ENCODE assay signal across 11 cellular contexts in the genomic region with DNA sequence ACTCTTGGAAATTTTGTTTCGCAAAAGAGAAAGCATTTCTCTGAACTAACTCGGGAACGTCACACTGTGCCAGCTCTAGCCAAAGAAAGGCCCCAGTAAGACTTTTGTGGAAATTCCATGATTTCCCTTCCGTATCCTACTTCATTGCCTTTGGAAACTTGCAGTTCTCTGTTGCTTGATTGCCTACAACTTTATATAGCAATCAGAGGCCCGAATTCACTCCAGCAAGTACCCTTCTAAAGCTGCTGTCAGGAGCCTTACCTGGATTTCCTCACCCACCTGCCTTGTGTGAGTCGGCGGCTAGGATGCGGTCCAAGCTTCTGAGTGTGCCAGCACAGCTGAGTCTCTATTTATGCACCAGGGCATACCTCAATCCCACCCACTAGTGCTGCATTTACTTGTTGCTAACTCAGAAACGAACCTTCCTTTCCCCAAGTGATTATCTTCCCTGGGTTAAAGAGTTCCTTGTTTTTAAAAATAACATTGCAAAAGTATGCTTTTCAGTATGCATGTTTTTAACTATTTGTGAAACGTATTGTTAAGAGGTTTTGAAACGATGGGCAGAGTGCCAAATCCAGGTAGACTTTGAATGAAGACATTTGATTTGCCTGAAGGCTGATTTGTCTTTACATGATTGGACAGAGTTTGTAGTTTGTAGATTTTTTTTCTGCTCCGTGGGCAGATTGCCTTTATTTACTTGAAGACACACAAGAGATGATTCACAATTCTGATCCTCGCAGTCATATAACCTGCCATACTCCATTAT. TPM values are rescaled to one million over a fixed set of nuclear protein-coding genes. Genes with fewer than 3 reads are reported as not detected.
A peak's percentile ranks its signal among the peaks of the same experiment; 100 is the strongest.
DNase-seq lines count a peak whose midpoint lies in the region; ATAC-seq, FAIRE-seq and TF ChIP-seq lines count a peak whose summit lies in the region.
"Had no signal": no experiment of that assay in that cellular context is flagged by ENCODE, and none has a peak within 500 bp of the region (broad histone marks: within the 10 kb centered on the region; RNA-seq: fewer than 3 reads in every experiment).

TSS of gene AGR2 (minus strand) at position 326 of the 766 bp plus-strand sequence. CDS start 3,203 bp downstream, outside the sequence.

- H3K27ac ChIP-seq in PC-9 (peak within 1 kb of the TSS; percentile 67), hepatocyte (peak within 1 kb of the TSS; percentile 92), small intestine (ENCODE audit: low read depth in 1 of 2, low read length in 1 of 2) (peak within 1 kb of the TSS; percentile 58 to 82)

- TF ChIP-seq CTCF in PC-9 (conservative IDR thresholded peaks at IDR 0.05) (no peak), hepatocyte (IDR thresholded peaks at IDR 0.05; ENCODE audit: poor library complexity) (no peak)

- POLR2A ChIA-PET in PC-9 (lab: Charles Lee; ENCODE audit: unreplicated experiment), result interaction anchor here (0.6 to 0.7 kb wide), 3 partner anchors 42 to 87 kb away, joined by 3 to 7 read pairs (median 6); no protein-coding TSS in a partner anchor

- no TSS peak for BruUV-seq in PC-9 (replicated peaks; lab: Mats Ljungman, UMichigan)

- peak within 1 kb of the TSS; percentile 29 for H2AFZ ChIP-seq in PC-9
- H2AFZ ChIP-seq in hepatocyte, result peak within 1 kb of the TSS; percentile 46

- 74% methylated on average over 13 of the region's 13 CpGs for WGBS in hepatocyte (ENCODE audit: low lambda C conversion rate, missing lambda C conversion rate)
- WGBS in small intestine, 3 donors, result 16 to 59% (median 31%) methylated on average over 13 of the region's 13 CpGs

- H3K36me3 ChIP-seq in PC-9 (ENCODE audit: low read depth) (peaks cover 8% of the 10 kb centered on the region), hepatocyte (replicated peaks; ENCODE audit: insufficient read depth, low read depth) (no peaks in the 10 kb centered on the region), small intestine (ENCODE audit: control insufficient read depth in 2 of 2, insufficient read depth in 2 of 2, low read length in 2 of 2) (peaks cover 3 to 4% of the 10 kb centered on the region in 2 donors)

- peaks cover 10% of the 10 kb centered on the region for H3K79me2 ChIP-seq in PC-9 (ENCODE audit: low read depth)
- H3K79me2 ChIP-seq in hepatocyte, result no peaks in the 10 kb centered on the region

- H3K27me3 ChIP-seq in PC-9 (ENCODE audit: insufficient read depth, low read depth), result no peaks in the 10 kb centered on the region
- H3K27me3 ChIP-seq in hepatocyte, result no peaks in the 10 kb centered on the region
- H3K27me3 ChIP-seq in small intestine (ENCODE audit: control insufficient read depth in 2 of 2, insufficient read depth in 2 of 2, low read length in 2 of 2), result no peaks in the 10 kb centered on the region

- intact Hi-C loops in PC-9 (cut with micrococcal nuclease; ENCODE audit: unreplicated experiment), result loop anchor here (1.0 to 10.0 kb wide), 5 partner anchors 42 to 500 kb away; partner anchors contain the start of genes ANKMY2 and BZW2

- H3F3A ChIP-seq in PC-9 (ENCODE audit: insufficient read depth, low read depth), result peaks cover 29% of the 10 kb centered on the region

- H3K4me2 ChIP-seq in PC-9 (peak within 1 kb of the TSS; percentile 77), hepatocyte (peak within 1 kb of the TSS; percentile 53)

- H3K9me3 ChIP-seq in PC-9 (ENCODE audit: insufficient read depth, low read depth) (no peaks in the 10 kb centered on the region; the same call in 1 of the 2 replicates), hepatocyte (ENCODE audit: low read depth) (no peaks in the 10 kb centered on the region), small intestine (ENCODE audit: control insufficient read depth, low read depth) (no peaks in the 10 kb centered on the region)

- CTCF ChIA-PET in PC-9 (lab: Charles Lee), result no interaction called here

- no peak; the same call in 1 of the 2 replicates for TF ChIP-seq RAD21 in Ishikawa (IDR thresholded peaks at IDR 0.05; ENCODE audit: low read depth)

- H4K20me1 ChIP-seq in PC-9 (ENCODE audit: insufficient read depth) (no peaks in the 10 kb centered on the region), hepatocyte (ENCODE audit: insufficient read depth, poor library complexity, severe bottlenecking) (no peaks in the 10 kb centered on the region)

- H3K4me3 ChIP-seq in PC-9 (peak within 1 kb of the TSS; percentile 55), hepatocyte (peak within 1 kb of the TSS; percentile 4), small intestine (ENCODE audit: low read depth in 1 of 2, low read length in 2 of 2) (peak within 1 kb of the TSS; percentile 17 to 48)
- H3K4me3 ChIP-seq: skin epidermis had no signal

- no peak for FAIRE-seq in small intestine (lab: Jason Lieb, UNC)

- H3K4me1 ChIP-seq in PC-9 (replicated peaks; ENCODE audit: insufficient read depth) (peaks cover 55% of the 10 kb centered on the region), hepatocyte (ENCODE audit: insufficient read depth) (peaks cover 9% of the 10 kb centered on the region), small intestine (ENCODE audit: control insufficient read depth in 2 of 2, insufficient read depth in 1 of 2, low read depth in 1 of 2, low read length in 1 of 2) (peaks cover 0 to 4% of the 10 kb centered on the region in 2 donors)

- no peak for ATAC-seq in GM21717 (IDR thresholded peaks at IDR 0.05; ENCODE audit: unreplicated experiment)
- ATAC-seq: activated T-cell treated with anti-CD3 and anti-CD28 coated beads, Interleukin-2, amount 50 U/mL, for 4 hours; naive thymus-derived CD4-positive, alpha-beta T cell had no signal

- no peak for TF ChIP-seq EP300 in Ishikawa (IDR thresholded peaks at IDR 0.05; ENCODE audit: borderline replicate concordance)

- DNase-seq in PC-9 (peak; percentile 82 to 98), hepatocyte (ENCODE audit: low spot score) (peak; percentile 44), small intestine (peak; percentile 87), SW 1271 (lab: John Stamatoyannopoulos, UW) (no peak)
- DNase-seq in activated effector memory CD4-positive, alpha-beta T cell treated with Interleukin-2 at 50 U/mL for 16 hours, result no peak
- DNase-seq: activated T-cell treated with anti-CD3 and anti-CD28 coated beads, Interleukin-2, amount 50 U/mL, for 4 hours; MV-4-11; naive thymus-derived CD4-positive, alpha-beta T cell had no signal

- H3K9me2 ChIP-seq in PC-9 (ENCODE audit: insufficient read depth), result no peaks in the 10 kb centered on the region
- no peaks in the 10 kb centered on the region for H3K9me2 ChIP-seq in hepatocyte (replicated peaks; ENCODE audit: insufficient read depth)

TF ChIP-seq in Ishikawa, 13 proteins besides CTCF, POLR2A, EP300 and RAD21:
- 0 out of 2 replicates have a peak, but pooled peaks have one; percentile 22 for TF ChIP-seq TCF12 (IDR thresholded peaks at IDR 0.05; ENCODE audit: low read depth)
- TF ChIP-seq NFIC (IDR thresholded peaks at IDR 0.05), result peak; percentile 77
- TF ChIP-seq FOXM1 (IDR thresholded peaks at IDR 0.05; ENCODE audit: borderline replicate concordance, low read depth), result no peak

RNA-seq across cellular contexts. Expression of gene AGR2, which starts in this region (rescaled TPM):
- total RNA-seq in PC-9 (2021) (34.2 and 76.1 TPM in 2 replicates), hepatocyte (117 and 178 TPM in 2 replicates)
- polyA plus RNA-seq in hepatocyte (173 and 183 TPM in 2 replicates), small intestine (1,000 to 10,000 TPM in 1 of 3 donors, 100 to 1,000 TPM in 1, 10 to 100 TPM in 1; 79.2 to 1,156 (median 128) TPM)
- total RNA-seq: naive thymus-derived CD4-positive, alpha-beta T cell had no signal
- polyA plus RNA-seq: naive thymus-derived CD4-positive, alpha-beta T cell had no signal

Comparison
In these comparisons a context has a peak if more than half of its experiments do, and no peak if none do; other contexts are left out.
1. DNase-seq: peak in PC-9 (2 of 2), hepatocyte (single experiment) and small intestine (single experiment); none in activated effector memory CD4-positive, alpha-beta T cell treated with Interleukin-2 at 50 U/mL for 16 hours (single experiment) and SW 1271 (0 of 2).
2. H3K4me3 ChIP-seq: peak in every context shown above with its lines; median percentile 55 in PC-9; 32 in small intestine; 4 in hepatocyte.
3. Peak in every context shown above with its lines, with median percentiles within 50 percentile points of each other: H3K27ac ChIP-seq.